In the genomic region with DNA sequence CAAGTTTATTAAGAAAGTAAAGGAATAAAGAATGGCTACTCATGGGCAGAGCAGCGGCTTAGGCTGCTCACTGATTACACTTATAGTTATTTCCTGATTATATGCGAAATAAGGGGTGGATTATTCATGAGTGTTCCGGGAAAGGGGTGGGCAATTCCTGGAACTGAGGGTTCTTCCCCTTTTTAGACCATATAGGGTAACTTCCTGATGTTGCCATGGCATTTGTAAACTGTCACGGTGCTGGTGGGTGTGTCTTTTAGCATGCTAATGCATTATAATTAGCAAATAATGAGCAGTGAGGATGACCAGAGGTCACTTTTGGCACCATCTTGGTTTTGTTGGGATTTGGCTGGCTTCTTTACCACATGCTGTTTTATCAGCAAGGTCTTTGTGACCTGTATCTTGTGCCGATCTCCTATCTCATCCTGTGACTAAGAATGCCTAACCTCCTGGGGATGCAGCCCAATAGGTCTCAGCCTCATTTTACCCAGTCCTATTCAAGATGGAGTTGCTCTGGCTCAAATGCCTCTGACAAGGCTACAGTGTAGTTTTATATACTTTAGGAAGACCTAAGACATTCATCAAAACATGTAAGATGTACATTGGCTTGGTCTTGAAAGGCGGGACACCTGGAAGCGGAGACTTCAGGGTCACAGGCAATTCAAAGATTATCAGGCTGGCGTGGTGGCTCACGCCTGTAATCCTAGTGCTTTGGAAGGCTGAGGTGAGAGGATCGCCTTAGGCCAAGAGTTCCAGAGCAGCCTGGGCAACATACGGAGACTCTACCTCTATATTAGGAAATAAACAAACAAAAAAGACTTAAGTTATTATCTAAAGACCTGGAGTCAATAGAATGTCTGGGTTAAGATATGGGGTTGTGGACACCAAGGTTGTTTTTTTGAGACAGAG, we compare ENCODE assay signal across 1 cellular context.
TF ChIP-seq lines count a peak whose summit lies in the region.

No MANE protein-coding gene starts in this region.

TF ChIP-seq in K562, 482 proteins besides CTCF, POLR2A, EP300 and RAD21 (continued from another document and continues in another):
- TF ChIP-seq POLR2AphosphoS5 (IDR thresholded peaks at IDR 0.05; ENCODE audit: control insufficient read depth, insufficient read depth, low read depth, low read length), result no peak
- peak; percentile 96 for TF ChIP-seq ZNF444 (CRISPR knock-in tag; IDR thresholded peaks at IDR 0.05)
- TF ChIP-seq ZNF197 (CRISPR knock-in tag; IDR thresholded peaks at IDR 0.05; ENCODE audit: low read depth), result peak; percentile 99
- no peak for TF ChIP-seq MBD2 (IDR thresholded peaks at IDR 0.05; ENCODE audit: borderline replicate concordance, low read depth)
- TF ChIP-seq POLR2G (IDR thresholded peaks at IDR 0.05; ENCODE audit: low read depth, low read length), result no peak
- no peak for TF ChIP-seq TCF7L2 (IDR thresholded peaks at IDR 0.05; ENCODE audit: low read depth, low read length)
- TF ChIP-seq E2F8 (IDR thresholded peaks at IDR 0.05; ENCODE audit: low read depth, partially characterized antibody), result no peak
- TF ChIP-seq RFX1 (IDR thresholded peaks at IDR 0.05), result peak; percentile 91
- TF ChIP-seq NFIX (CRISPR knock-in tag; IDR thresholded peaks at IDR 0.05; ENCODE audit: low read depth), result peak; percentile 58
- TF ChIP-seq NONO (IDR thresholded peaks at IDR 0.05; ENCODE audit: low read depth in 2 of 2, low read length in 1 of 2), result no peak
- no peak for TF ChIP-seq RCOR1 (IDR thresholded peaks at IDR 0.05; ENCODE audit: borderline replicate concordance in 1 of 2, low read depth in 2 of 2, low read length in 2 of 2)
- TF ChIP-seq CC2D1A (IDR thresholded peaks at IDR 0.05), result no peak
- TF ChIP-seq ETV1 (tag; conservative IDR thresholded peaks at IDR 0.05; ENCODE audit: low read depth), result peak; percentile 90
- no peak for TF ChIP-seq POLR3A (IDR thresholded peaks at IDR 0.05; ENCODE audit: borderline replicate concordance, extremely low read depth, insufficient read depth, insufficient read length)
- TF ChIP-seq MYNN (IDR thresholded peaks at IDR 0.05), result no peak
- no peak for TF ChIP-seq MYNN (CRISPR knock-in tag; IDR thresholded peaks at IDR 0.05)
- peak; percentile 99 for TF ChIP-seq MEF2D (tag; conservative IDR thresholded peaks at IDR 0.05; ENCODE audit: low read depth)
- no peak for TF ChIP-seq ETS2 (tag; IDR thresholded peaks at IDR 0.05; ENCODE audit: borderline replicate concordance, poor library complexity, severe bottlenecking)
- TF ChIP-seq LCOR (CRISPR knock-in tag; IDR thresholded peaks at IDR 0.05), result no peak
- no peak for TF ChIP-seq RBM17 (IDR thresholded peaks at IDR 0.05; ENCODE audit: borderline replicate concordance, low read depth, low read length)
- TF ChIP-seq ZNF507 (tag; conservative IDR thresholded peaks at IDR 0.05), result peak; percentile 75
- no peak for TF ChIP-seq ZSCAN29 (IDR thresholded peaks at IDR 0.05)
- peak; percentile 97 for TF ChIP-seq ZNF668 (CRISPR knock-in tag; IDR thresholded peaks at IDR 0.05)
- no peak for TF ChIP-seq TCF7 (IDR thresholded peaks at IDR 0.05; ENCODE audit: borderline replicate concordance)
- TF ChIP-seq IRF2 (CRISPR knock-in tag; IDR thresholded peaks at IDR 0.05), result no peak
- TF ChIP-seq, protein P1, sequence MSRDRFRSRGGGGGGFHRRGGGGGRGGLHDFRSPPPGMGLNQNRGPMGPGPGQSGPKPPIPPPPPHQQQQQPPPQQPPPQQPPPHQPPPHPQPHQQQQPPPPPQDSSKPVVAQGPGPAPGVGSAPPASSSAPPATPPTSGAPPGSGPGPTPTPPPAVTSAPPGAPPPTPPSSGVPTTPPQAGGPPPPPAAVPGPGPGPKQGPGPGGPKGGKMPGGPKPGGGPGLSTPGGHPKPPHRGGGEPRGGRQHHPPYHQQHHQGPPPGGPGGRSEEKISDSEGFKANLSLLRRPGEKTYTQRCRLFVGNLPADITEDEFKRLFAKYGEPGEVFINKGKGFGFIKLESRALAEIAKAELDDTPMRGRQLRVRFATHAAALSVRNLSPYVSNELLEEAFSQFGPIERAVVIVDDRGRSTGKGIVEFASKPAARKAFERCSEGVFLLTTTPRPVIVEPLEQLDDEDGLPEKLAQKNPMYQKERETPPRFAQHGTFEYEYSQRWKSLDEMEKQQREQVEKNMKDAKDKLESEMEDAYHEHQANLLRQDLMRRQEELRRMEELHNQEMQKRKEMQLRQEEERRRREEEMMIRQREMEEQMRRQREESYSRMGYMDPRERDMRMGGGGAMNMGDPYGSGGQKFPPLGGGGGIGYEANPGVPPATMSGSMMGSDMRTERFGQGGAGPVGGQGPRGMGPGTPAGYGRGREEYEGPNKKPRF (IDR thresholded peaks at IDR 0.05; ENCODE audit: low read depth, low read length), result no peak
- peak in 1 of 2 experiments; percentile 90; a peak in 2 of 4 replicates for TF ChIP-seq MAZ (CRISPR knock-in tag; conservative IDR thresholded peaks at IDR 0.05 in 1 of 2, IDR thresholded peaks at IDR 0.05 in 1 of 2)
- TF ChIP-seq, protein P2, sequence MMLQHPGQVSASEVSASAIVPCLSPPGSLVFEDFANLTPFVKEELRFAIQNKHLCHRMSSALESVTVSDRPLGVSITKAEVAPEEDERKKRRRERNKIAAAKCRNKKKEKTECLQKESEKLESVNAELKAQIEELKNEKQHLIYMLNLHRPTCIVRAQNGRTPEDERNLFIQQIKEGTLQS (IDR thresholded peaks at IDR 0.05), result no peak
- TF ChIP-seq, protein P2 (CRISPR knock-in tag; conservative IDR thresholded peaks at IDR 0.05), result no peak
- TF ChIP-seq NEUROD1 (IDR thresholded peaks at IDR 0.05; ENCODE audit: borderline replicate concordance, low read depth, low read length, partially characterized antibody), result no peak
- TF ChIP-seq CBX8 (IDR thresholded peaks at IDR 0.05; ENCODE audit: borderline replicate concordance, extremely low read depth, low read depth, low read length, poor library complexity, severe bottlenecking), result no peak
- no peak for TF ChIP-seq MEF2A (IDR thresholded peaks at IDR 0.05; ENCODE audit: control insufficient read depth, low read depth, low read length)
- peak in 1 of 2 experiments; percentile 50; a peak in 1 of 4 replicates for TF ChIP-seq FOXA3 (CRISPR knock-in tag; conservative IDR thresholded peaks at IDR 0.05 in 1 of 2, IDR thresholded peaks at IDR 0.05 in 1 of 2)
- TF ChIP-seq NCOA6 (IDR thresholded peaks at IDR 0.05), result no peak
- TF ChIP-seq, protein P3, sequence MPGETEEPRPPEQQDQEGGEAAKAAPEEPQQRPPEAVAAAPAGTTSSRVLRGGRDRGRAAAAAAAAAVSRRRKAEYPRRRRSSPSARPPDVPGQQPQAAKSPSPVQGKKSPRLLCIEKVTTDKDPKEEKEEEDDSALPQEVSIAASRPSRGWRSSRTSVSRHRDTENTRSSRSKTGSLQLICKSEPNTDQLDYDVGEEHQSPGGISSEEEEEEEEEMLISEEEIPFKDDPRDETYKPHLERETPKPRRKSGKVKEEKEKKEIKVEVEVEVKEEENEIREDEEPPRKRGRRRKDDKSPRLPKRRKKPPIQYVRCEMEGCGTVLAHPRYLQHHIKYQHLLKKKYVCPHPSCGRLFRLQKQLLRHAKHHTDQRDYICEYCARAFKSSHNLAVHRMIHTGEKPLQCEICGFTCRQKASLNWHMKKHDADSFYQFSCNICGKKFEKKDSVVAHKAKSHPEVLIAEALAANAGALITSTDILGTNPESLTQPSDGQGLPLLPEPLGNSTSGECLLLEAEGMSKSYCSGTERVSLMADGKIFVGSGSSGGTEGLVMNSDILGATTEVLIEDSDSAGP (CRISPR knock-in tag; IDR thresholded peaks at IDR 0.05), result no peak
- peak; percentile 94 for TF ChIP-seq MECOM (CRISPR knock-in tag; IDR thresholded peaks at IDR 0.05)
- TF ChIP-seq PRPF4 (IDR thresholded peaks at IDR 0.05; ENCODE audit: insufficient read depth, low read depth, low read length, poor library complexity, severe bottlenecking), result no peak
- TF ChIP-seq ZNF780A (CRISPR knock-in tag; IDR thresholded peaks at IDR 0.05), result 0 out of 2 replicates have a peak, but pooled peaks have one; percentile 69
- peak; percentile 95 for TF ChIP-seq ZNF445 (CRISPR knock-in tag; IDR thresholded peaks at IDR 0.05; ENCODE audit: low read depth)
- no peak for TF ChIP-seq RUNX1 (IDR thresholded peaks at IDR 0.05; ENCODE audit: low read depth)
- TF ChIP-seq HNRNPL (IDR thresholded peaks at IDR 0.05; ENCODE audit: low read depth, low read length), result no peak
- TF ChIP-seq ZNF263 (CRISPR knock-in tag; IDR thresholded peaks at IDR 0.05; ENCODE audit: borderline replicate concordance), result no peak
- 0 out of 2 replicates have a peak, but pooled peaks have one; percentile 80 for TF ChIP-seq HMG20B (CRISPR knock-in tag; IDR thresholded peaks at IDR 0.05)
- no peak for TF ChIP-seq COPS2 (conservative IDR thresholded peaks at IDR 0.05)
- TF ChIP-seq, protein P4, sequence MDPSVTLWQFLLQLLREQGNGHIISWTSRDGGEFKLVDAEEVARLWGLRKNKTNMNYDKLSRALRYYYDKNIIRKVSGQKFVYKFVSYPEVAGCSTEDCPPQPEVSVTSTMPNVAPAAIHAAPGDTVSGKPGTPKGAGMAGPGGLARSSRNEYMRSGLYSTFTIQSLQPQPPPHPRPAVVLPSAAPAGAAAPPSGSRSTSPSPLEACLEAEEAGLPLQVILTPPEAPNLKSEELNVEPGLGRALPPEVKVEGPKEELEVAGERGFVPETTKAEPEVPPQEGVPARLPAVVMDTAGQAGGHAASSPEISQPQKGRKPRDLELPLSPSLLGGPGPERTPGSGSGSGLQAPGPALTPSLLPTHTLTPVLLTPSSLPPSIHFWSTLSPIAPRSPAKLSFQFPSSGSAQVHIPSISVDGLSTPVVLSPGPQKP (CRISPR knock-in tag; IDR thresholded peaks at IDR 0.05), result no peak
- peak; percentile 60 for TF ChIP-seq DEAF1 (CRISPR knock-in tag; IDR thresholded peaks at IDR 0.05)
- TF ChIP-seq, protein P5, sequence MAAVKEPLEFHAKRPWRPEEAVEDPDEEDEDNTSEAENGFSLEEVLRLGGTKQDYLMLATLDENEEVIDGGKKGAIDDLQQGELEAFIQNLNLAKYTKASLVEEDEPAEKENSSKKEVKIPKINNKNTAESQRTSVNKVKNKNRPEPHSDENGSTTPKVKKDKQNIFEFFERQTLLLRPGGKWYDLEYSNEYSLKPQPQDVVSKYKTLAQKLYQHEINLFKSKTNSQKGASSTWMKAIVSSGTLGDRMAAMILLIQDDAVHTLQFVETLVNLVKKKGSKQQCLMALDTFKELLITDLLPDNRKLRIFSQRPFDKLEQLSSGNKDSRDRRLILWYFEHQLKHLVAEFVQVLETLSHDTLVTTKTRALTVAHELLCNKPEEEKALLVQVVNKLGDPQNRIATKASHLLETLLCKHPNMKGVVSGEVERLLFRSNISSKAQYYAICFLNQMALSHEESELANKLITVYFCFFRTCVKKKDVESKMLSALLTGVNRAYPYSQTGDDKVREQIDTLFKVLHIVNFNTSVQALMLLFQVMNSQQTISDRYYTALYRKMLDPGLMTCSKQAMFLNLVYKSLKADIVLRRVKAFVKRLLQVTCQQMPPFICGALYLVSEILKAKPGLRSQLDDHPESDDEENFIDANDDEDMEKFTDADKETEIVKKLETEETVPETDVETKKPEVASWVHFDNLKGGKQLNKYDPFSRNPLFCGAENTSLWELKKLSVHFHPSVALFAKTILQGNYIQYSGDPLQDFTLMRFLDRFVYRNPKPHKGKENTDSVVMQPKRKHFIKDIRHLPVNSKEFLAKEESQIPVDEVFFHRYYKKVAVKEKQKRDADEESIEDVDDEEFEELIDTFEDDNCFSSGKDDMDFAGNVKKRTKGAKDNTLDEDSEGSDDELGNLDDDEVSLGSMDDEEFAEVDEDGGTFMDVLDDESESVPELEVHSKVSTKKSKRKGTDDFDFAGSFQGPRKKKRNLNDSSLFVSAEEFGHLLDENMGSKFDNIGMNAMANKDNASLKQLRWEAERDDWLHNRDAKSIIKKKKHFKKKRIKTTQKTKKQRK (IDR thresholded peaks at IDR 0.05; ENCODE audit: borderline replicate concordance, low read depth, low read length), result no peak
- TF ChIP-seq FOSL1 (tag; conservative IDR thresholded peaks at IDR 0.05), result peak; percentile 83
- no peak for TF ChIP-seq ZNF232 (CRISPR knock-in tag; IDR thresholded peaks at IDR 0.05)
- peak; percentile 33 for TF ChIP-seq MEIS2 (IDR thresholded peaks at IDR 0.05; ENCODE audit: partially characterized antibody)
- no peak for TF ChIP-seq ARNT (IDR thresholded peaks at IDR 0.05)
- TF ChIP-seq XRCC4 (IDR thresholded peaks at IDR 0.05; ENCODE audit: extremely low read depth, insufficient read depth, insufficient read length), result no peak
- TF ChIP-seq MCM7 (IDR thresholded peaks at IDR 0.05), result no peak
- peak; percentile 68; the same call in 1 of the 2 replicates for TF ChIP-seq ZNF140 (CRISPR knock-in tag; IDR thresholded peaks at IDR 0.05)
